In the genomic region with DNA sequence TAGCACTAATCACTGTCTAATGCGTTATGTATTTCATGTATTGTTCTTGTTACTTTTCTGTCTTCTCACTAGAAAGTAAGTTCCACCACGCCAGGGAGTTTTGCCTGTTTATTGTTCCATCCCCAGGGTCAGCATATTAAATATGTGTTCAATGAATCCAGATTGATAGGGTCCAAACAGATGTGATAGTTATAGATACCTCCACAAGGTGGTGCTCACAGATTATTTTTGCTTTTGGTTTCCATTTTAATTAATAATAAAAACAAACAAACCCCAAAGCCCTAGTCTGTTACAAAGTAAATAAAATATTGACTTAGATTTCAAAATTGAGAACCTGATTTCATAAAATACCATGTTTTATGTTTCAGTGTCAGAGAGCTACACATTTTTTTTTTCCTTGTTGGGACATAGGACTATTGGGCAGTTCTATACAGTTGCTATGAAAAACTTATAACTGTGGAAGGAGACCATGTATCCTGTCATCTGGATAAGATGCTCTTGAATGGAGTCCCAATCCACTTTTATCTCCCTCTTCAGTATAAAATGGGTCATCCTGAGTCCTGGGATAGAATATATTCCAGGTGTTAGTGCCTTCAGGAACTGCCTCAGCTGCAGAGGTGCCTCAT, we compare ENCODE assay signal across 10 cellular contexts. TPM values are rescaled to one million over a fixed set of nuclear protein-coding genes. Genes with fewer than 3 reads are reported as not detected.
DNase-seq lines count a peak whose midpoint lies in the region; ATAC-seq, FAIRE-seq and TF ChIP-seq lines count a peak whose summit lies in the region.
"Had no signal": no experiment of that assay in that cellular context is flagged by ENCODE, and none has a peak within 500 bp of the region (broad histone marks: within the 10 kb centered on the region; RNA-seq: fewer than 3 reads in every experiment).

No MANE protein-coding gene starts in this region.

- H3K9me2 ChIP-seq in PC-9 (ENCODE audit: insufficient read depth), result no peaks in the 10 kb centered on the region

- H4K20me1 ChIP-seq in PC-9 (ENCODE audit: insufficient read depth), result no peaks in the 10 kb centered on the region

- ATAC-seq in GM19035 (IDR thresholded peaks at IDR 0.05; ENCODE audit: unreplicated experiment), result peak; percentile 81
- ATAC-seq in HG03175 (IDR thresholded peaks at IDR 0.05; ENCODE audit: unreplicated experiment), result peak; percentile 84

- H3K9me3 ChIP-seq in AG04450 (ENCODE audit: control insufficient read depth, insufficient read depth, low read length) (no peaks in the 10 kb centered on the region), PC-9 (ENCODE audit: insufficient read depth, low read depth) (no peaks in the 10 kb centered on the region)

- DNase-seq in AG04450 (ENCODE audit: low read depth, low spot score) (no peak), PC-9 (no peak), myocyte (ENCODE audit: low read depth) (peak; percentile 5), HTR-8/SVneo (ENCODE audit: insufficient read length, low spot score) (no peak), activated T-cell treated with anti-CD3 and anti-CD28 coated beads for 4 hours (no peak)
- no peak for DNase-seq in activated CD8-positive, alpha-beta memory T cell treated with anti-CD3 and anti-CD28 coated beads, Interleukin-2, amount 50 U/mL, for 48 hours

- intact Hi-C loops in PC-9 (cut with micrococcal nuclease; ENCODE audit: unreplicated experiment), result loop anchor here (10.0 kb wide), 1 partner anchor 146 kb away; no protein-coding TSS in a partner anchor

- BruUV-seq in PC-9 (replicated peaks; lab: Mats Ljungman, UMichigan), result no TSS peak

- POLR2A ChIA-PET in AG04450 (lab: Yijun Ruan, JAX), result no interaction called here
- POLR2A ChIA-PET in PC-9 (lab: Charles Lee; ENCODE audit: unreplicated experiment), result no interaction called here

- no peak overlapping the region for H3K4me2 ChIP-seq in PC-9

- H3K27ac ChIP-seq in AG04450 (ENCODE audit: low read depth, low read length) (no peak overlapping the region), PC-9 (no peak overlapping the region)

- TF ChIP-seq CTCF in AG04450 (IDR thresholded peaks at IDR 0.05; ENCODE audit: low read depth, low read length) (peak; percentile 28; the same call in 1 of the 2 replicates), PC-9 (conservative IDR thresholded peaks at IDR 0.05) (peak; percentile 75)

- no peaks in the 10 kb centered on the region for H3K79me2 ChIP-seq in PC-9 (ENCODE audit: low read depth)

- H3K27me3 ChIP-seq in AG04450 (ENCODE audit: control insufficient read depth, insufficient read depth, low read length) (no peaks in the 10 kb centered on the region), PC-9 (ENCODE audit: insufficient read depth, low read depth) (no peaks in the 10 kb centered on the region)

- H3K36me3 ChIP-seq in PC-9 (ENCODE audit: low read depth), result no peaks in the 10 kb centered on the region

- H3K4me1 ChIP-seq in PC-9 (replicated peaks; ENCODE audit: insufficient read depth), result no peaks in the 10 kb centered on the region

- H3F3A ChIP-seq in PC-9 (ENCODE audit: insufficient read depth, low read depth), result no peaks in the 10 kb centered on the region

- FAIRE-seq in HTR-8/SVneo (lab: Jason Lieb, UNC), result no peak
- FAIRE-seq: colon, GM18507 had no signal

- no peak overlapping the region; the same call in 1 of the 2 replicates for H2AFZ ChIP-seq in PC-9

- no peak overlapping the region for H3K4me3 ChIP-seq in AG04450 (ENCODE audit: low read depth, low read length)
- no peak overlapping the region for H3K4me3 ChIP-seq in PC-9

- CTCF ChIA-PET in AG04450 (lab: Charles Lee) (interaction anchor here (0.6 to 1.2 kb wide), 3 partner anchors 33 to 74 kb away, joined by 3 to 8 read pairs (median 3); no protein-coding TSS in a partner anchor), PC-9 (lab: Charles Lee) (interaction anchor here (0.6 kb wide), 1 partner anchor 41 kb away, joined by 6 read pairs; no protein-coding TSS in a partner anchor)

RNA-seq across cellular contexts. Expression of a gene that starts 12.4 kb away (rescaled TPM):
- not detected in 2 replicates for polyA plus RNA-seq in AG04450 (2011; rRNA removed)
- polyA minus RNA-seq in AG04450 (2011; rRNA and poly(A)+ RNA removed), result not detected in 2 replicates
- total RNA-seq in PC-9 (2021) (not detected in 2 replicates), myocyte (not detected in 2 replicates)
- not detected for polyA plus RNA-seq in myocyte (2012)
